In the genomic region with DNA sequence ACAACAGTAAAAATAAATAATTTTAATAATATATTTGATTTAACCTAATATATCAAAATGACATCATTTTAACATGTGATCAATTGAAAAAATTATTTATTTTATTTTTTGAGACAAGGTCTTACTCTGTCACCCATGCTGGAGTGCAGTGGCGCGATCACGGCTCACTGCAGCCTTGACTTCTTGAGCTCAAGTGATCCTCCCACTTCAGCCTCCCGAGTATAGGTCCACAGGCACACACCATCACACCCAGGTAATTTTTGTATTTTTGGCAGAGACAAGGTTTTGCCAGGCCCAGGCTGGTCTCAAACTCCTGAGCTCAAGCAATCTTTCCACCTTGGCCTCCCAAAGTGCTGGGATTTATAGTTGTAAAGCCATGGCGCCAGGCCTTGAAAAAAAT, we compare ENCODE assay signal across 19 cellular contexts.
"Had no signal": no experiment of that assay in that cellular context is flagged by ENCODE, and none has a peak within 500 bp of the region (broad histone marks: within the 10 kb centered on the region; RNA-seq: fewer than 3 reads in every experiment).

No MANE protein-coding gene starts in this region.

- DNase-seq: Kasumi-1, MM.1S, NCI-H1092 treated with DMSO at 0.1 percent for 48 hours, NCI-H1436, NCI-H187, NCI-H2029, NCI-H2081 treated with DMSO at 0.1 percent for 48 hours, NCI-H2171, NCI-H226, NCI-H446, NCI-H510A, NCI-H524 treated with DMSO at 0.1 percent for 48 hours, NCI-H69, NCI-H774, Right ventricle myocardium superior, RPMI8226, SK-N-SH had no signal

- H3K27ac ChIP-seq: KMS-11 had no signal

- ATAC-seq: K562 had no signal

- H3K9me3 ChIP-seq: SK-N-SH had no signal

- H3K4me3 ChIP-seq: K562 had no signal
